ENCODE assay signal across 9 cellular contexts in the genomic region with DNA sequence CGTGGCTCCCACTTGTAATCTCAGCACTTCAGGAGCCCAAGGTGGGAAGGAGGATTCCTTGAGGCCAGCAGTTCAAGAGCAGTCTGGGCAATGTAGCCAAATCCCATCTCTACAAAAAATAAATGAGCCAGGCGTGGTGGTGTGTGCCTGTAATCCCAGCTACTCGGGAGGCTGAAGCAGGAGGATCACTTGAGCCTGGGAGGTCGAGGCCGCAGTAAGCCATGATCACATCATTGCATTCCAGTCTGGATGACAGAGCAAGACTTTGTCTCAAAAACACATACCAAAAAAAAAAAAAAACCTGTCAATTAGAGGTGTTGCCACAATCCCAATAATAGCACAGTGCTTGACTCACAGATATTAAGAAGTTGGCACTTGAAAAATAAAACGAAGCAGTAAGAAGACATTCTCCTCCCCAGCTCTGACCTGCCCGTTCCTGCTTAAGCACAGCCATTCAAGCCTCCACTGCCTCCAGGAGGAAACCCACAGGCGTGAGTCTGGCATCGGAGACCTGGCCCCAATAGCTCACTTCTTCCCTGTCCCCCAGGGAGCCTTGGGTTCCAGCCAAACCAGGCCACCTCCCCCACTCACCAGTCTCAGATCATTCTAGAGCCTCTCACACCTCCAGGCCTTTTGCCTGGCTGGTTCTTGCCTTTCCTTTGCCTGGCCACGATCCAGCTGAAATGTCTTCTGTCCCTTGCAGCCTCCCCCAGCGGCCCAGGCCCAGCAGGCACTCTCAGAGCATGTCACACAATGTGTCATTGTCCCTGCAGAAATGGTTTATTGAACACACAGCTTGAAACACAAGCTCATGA. TPM values are rescaled to one million over a fixed set of nuclear protein-coding genes. Genes with fewer than 3 reads are reported as not detected.
DNase-seq lines count a peak whose midpoint lies in the region; ATAC-seq, FAIRE-seq and TF ChIP-seq lines count a peak whose summit lies in the region.
"Had no signal": no experiment of that assay in that cellular context is flagged by ENCODE, and none has a peak within 500 bp of the region (broad histone marks: within the 10 kb centered on the region; RNA-seq: fewer than 3 reads in every experiment).

No MANE protein-coding gene starts in this region.

- FAIRE-seq in kidney (lab: Jason Lieb, UNC), result no peak

- no peaks in the 10 kb centered on the region for H3K4me1 ChIP-seq in kidney (ENCODE audit: control insufficient read depth in 1 of 2, insufficient read depth in 1 of 2, low read depth in 1 of 2, low read length in 2 of 2)

- H3K4me3 ChIP-seq in astrocyte of the cerebellum (ENCODE audit: low read depth, low read length) (no peak overlapping the region), kidney (ENCODE audit: low read length in 2 of 2) (no peak overlapping the region)
- H3K4me3 ChIP-seq: Peyer's patch had no signal

- peak; percentile 18 for DNase-seq in NCI-H82 (lab: John Stamatoyannopoulos, UW)
- DNase-seq in NCI-H82 treated with DMSO at 0.1 percent for 48 hours (lab: John Stamatoyannopoulos, UW; ENCODE audit: unreplicated experiment), result no peak
- DNase-seq in astrocyte of the cerebellum (ENCODE audit: low read depth), result peak; percentile 54
- DNase-seq in kidney, result peak; percentile 85
- DNase-seq in ureter (ENCODE audit: low spot score), result peak; percentile 59
- no peak for DNase-seq in SHP77 (lab: John Stamatoyannopoulos, UW)
- DNase-seq in stimulated activated CD4-positive, alpha-beta T cell treated with anti-CD3 and anti-CD28 coated beads, Interleukin-12 subunit alpha, Interleukin-12 subunit beta, amount 100 ng/mL, for 4 hours, result no peak
- DNase-seq: Peyer's patch had no signal

- in situ Hi-C loops in astrocyte of the cerebellum (cut with HindIII; ENCODE audit: low sequenced_read_pairs), result no loop called here

- H3K27ac ChIP-seq in kidney (ENCODE audit: low read depth in 2 of 2, low read length in 2 of 2), result no peak overlapping the region
- H3K27ac ChIP-seq: Peyer's patch had no signal

- no peak for TF ChIP-seq CTCF in astrocyte of the cerebellum (IDR thresholded peaks at IDR 0.05; ENCODE audit: low read depth, low read length, missing control alignments)
- TF ChIP-seq CTCF in kidney (IDR thresholded peaks at IDR 0.05; ENCODE audit: borderline replicate concordance, extremely low read depth, insufficient read depth), result no peak

- no peaks in the 10 kb centered on the region for H3K9me3 ChIP-seq in kidney (ENCODE audit: control insufficient read depth in 1 of 2, low read length in 2 of 2)
- H3K9me3 ChIP-seq: Peyer's patch had no signal

- no peak for ATAC-seq in HG02973 (IDR thresholded peaks at IDR 0.05; ENCODE audit: unreplicated experiment)

- no peaks in the 10 kb centered on the region for H3K36me3 ChIP-seq in kidney (ENCODE audit: control insufficient read depth in 1 of 2, insufficient read depth in 2 of 2, low read length in 2 of 2)
- H3K36me3 ChIP-seq: Peyer's patch had no signal

- no peak overlapping the region for H3K9ac ChIP-seq in kidney (ENCODE audit: low read length in 2 of 2)

- intact Hi-C loops in kidney (cut with DNase I), result no loop called here

RNA-seq across cellular contexts. Expression of a gene that starts 45.3 kb away (rescaled TPM):
- total RNA-seq in kidney (241 TPM), ureter (277 TPM)
- 31.8 TPM for polyA plus RNA-seq in kidney (ENCODE audit: insufficient read depth, low read depth, low replicate concordance)

Comparison
In these comparisons a context has a peak if more than half of its experiments do, and no peak if none do; other contexts are left out.
1. DNase-seq: peak in NCI-H82 (single experiment), astrocyte of the cerebellum (single experiment), kidney (single experiment) and ureter (single experiment); none in NCI-H82 treated with DMSO at 0.1 percent for 48 hours (single experiment), SHP77 (0 of 2) and stimulated activated CD4-positive, alpha-beta T cell treated with anti-CD3 and anti-CD28 coated beads, Interleukin-12 subunit alpha, Interleukin-12 subunit beta, amount 100 ng/mL, for 4 hours (single experiment).